Comparison of ENCODE assay signal across 1 cellular context in the genomic region with DNA sequence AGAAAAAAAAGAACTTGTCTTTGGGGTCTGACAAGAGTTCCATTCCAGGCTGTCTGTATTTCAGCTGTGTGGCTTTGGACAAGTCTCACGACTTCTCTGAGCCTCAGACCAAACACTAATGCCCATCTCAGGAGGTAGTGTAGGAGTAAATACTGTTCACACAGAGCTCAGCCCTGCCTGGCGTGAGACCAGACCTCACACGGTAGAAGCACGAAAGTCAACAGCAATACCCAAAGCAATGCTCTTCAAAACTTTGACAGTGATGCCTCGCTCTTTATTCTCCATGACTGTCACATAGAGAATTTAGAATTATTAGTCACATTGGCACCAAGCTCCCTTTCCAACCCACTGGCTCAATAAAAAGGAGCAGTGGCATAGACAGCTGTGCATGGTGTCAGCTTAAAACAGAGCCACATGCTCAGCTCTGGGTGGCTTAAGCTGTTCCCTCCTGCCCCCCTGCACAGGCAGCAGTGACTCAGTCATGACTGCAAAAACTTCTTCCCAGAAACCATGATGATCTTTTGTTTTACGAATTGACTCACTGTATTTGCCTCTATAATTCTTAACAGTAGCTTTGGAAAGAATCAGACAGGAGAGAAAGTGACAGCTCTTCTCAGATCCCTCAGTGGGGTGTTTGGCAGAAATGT.
TF ChIP-seq lines count a peak whose summit lies in the region.

No MANE protein-coding gene starts in this region.

TF ChIP-seq in GM23338, 12 proteins besides CTCF, POLR2A, EP300 and RAD21 (continued from another document):
- TF ChIP-seq, protein P1, sequence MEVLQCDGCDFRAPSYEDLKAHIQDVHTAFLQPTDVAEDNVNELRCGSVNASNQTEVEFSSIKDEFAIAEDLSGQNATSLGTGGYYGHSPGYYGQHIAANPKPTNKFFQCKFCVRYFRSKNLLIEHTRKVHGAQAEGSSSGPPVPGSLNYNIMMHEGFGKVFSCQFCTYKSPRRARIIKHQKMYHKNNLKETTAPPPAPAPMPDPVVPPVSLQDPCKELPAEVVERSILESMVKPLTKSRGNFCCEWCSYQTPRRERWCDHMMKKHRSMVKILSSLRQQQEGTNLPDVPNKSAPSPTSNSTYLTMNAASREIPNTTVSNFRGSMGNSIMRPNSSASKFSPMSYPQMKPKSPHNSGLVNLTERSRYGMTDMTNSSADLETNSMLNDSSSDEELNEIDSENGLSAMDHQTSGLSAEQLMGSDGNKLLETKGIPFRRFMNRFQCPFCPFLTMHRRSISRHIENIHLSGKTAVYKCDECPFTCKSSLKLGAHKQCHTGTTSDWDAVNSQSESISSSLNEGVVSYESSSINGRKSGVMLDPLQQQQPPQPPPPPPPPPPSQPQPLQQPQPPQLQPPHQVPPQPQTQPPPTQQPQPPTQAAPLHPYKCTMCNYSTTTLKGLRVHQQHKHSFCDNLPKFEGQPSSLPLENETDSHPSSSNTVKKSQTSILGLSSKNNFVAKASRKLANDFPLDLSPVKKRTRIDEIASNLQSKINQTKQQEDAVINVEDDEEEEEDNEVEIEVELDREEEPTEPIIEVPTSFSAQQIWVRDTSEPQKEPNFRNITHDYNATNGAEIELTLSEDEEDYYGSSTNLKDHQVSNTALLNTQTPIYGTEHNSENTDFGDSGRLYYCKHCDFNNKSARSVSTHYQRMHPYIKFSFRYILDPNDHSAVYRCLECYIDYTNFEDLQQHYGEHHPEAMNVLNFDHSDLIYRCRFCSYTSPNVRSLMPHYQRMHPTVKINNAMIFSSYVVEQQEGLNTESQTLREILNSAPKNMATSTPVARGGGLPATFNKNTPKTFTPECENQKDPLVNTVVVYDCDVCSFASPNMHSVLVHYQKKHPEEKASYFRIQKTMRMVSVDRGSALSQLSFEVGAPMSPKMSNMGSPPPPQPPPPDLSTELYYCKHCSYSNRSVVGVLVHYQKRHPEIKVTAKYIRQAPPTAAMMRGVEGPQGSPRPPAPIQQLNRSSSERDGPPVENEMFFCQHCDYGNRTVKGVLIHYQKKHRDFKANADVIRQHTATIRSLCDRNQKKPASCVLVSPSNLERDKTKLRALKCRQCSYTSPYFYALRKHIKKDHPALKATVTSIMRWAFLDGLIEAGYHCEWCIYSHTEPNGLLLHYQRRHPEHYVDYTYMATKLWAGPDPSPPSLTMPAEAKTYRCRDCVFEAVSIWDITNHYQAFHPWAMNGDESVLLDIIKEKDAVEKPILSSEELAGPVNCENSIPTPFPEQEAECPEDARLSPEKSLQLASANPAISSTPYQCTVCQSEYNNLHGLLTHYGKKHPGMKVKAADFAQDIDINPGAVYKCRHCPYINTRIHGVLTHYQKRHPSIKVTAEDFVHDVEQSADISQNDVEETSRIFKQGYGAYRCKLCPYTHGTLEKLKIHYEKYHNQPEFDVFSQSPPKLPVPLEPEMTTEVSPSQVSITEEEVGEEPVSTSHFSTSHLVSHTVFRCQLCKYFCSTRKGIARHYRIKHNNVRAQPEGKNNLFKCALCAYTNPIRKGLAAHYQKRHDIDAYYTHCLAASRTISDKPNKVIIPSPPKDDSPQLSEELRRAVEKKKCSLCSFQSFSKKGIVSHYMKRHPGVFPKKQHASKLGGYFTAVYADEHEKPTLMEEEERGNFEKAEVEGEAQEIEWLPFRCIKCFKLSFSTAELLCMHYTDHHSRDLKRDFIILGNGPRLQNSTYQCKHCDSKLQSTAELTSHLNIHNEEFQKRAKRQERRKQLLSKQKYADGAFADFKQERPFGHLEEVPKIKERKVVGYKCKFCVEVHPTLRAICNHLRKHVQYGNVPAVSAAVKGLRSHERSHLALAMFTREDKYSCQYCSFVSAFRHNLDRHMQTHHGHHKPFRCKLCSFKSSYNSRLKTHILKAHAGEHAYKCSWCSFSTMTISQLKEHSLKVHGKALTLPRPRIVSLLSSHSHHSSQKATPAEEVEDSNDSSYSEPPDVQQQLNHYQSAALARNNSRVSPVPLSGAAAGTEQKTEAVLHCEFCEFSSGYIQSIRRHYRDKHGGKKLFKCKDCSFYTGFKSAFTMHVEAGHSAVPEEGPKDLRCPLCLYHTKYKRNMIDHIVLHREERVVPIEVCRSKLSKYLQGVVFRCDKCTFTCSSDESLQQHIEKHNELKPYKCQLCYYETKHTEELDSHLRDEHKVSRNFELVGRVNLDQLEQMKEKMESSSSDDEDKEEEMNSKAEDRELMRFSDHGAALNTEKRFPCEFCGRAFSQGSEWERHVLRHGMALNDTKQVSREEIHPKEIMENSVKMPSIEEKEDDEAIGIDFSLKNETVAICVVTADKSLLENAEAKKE (CRISPR knock-in tag; IDR thresholded peaks at IDR 0.05): no peak
- TF ChIP-seq EZH2 (IDR thresholded peaks at IDR 0.05; ENCODE audit: low read depth, unreplicated experiment) (no peak), JUNB (IDR thresholded peaks at IDR 0.05; ENCODE audit: unreplicated experiment) (no peak), ZNF114 (CRISPR knock-in tag; IDR thresholded peaks at IDR 0.05) (no peak)
